In the genomic region with DNA sequence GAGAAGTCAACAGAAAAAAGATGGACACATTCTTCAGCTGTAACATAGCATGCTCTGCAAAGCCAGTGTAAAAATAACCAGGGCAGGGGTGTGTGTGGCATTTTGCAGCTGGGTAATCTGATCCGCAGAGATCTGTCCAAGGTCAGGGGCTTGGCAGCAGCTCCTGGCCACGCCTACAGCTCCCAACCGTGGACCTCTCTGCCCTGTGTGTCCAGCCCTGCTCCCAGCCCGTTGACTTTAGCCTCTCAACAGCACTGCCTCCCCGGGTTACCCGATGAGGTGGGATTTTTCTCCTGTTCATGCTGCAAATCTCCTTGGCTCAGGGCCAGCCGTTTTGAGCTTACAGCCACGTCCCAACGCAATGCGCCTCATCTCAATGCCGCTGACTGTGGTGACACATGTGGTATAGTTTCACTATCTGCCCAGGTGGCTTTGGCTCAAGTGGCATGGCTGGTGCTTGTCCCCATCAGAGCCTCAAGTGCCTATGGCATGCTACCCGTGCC, we compare ENCODE assay signal across 9 cellular contexts.
DNase-seq lines count a peak whose midpoint lies in the region; FAIRE-seq and TF ChIP-seq lines count a peak whose summit lies in the region.
"Had no signal": no experiment of that assay in that cellular context is flagged by ENCODE, and none has a peak within 500 bp of the region (broad histone marks: within the 10 kb centered on the region; RNA-seq: fewer than 3 reads in every experiment).

No MANE protein-coding gene starts in this region.

- CTCF ChIA-PET in H1 (lab: Charles Lee; ENCODE audit: partially characterized antibody): interaction anchor here (0.5 to 3.8 kb wide), 14 partner anchors 9 to 499 kb away, joined by 3 to 16 read pairs (median 4); no protein-coding TSS in a partner anchor

- H4K8ac ChIP-seq in H1 (ENCODE audit: extremely low read depth, insufficient read depth, low read length): peak overlapping the region; percentile 48

- no peak overlapping the region; the same call in 1 of the 2 replicates for H2BK12ac ChIP-seq in H1 (ENCODE audit: low read depth, low read length)

- no peak overlapping the region for H3K18ac ChIP-seq in H1 (ENCODE audit: extremely low read depth, low read length)

- H3K4me2 ChIP-seq in H1 (ENCODE audit: insufficient read depth in 1 of 2, low read depth in 2 of 2, low read length in 2 of 2) (no peak overlapping the region), osteoblast (ENCODE audit: insufficient read depth, low read length) (no peak overlapping the region)

- no peak overlapping the region for H3K56ac ChIP-seq in H1 (replicated peaks; ENCODE audit: insufficient read length, low read depth, low read length)

- no peak overlapping the region for H2BK15ac ChIP-seq in H1 (ENCODE audit: low read length)

- TF ChIP-seq RAD21 in H1 (IDR thresholded peaks at IDR 0.05 in 1 of 2, conservative IDR thresholded peaks at IDR 0.05 in 1 of 2; ENCODE audit: low read depth in 2 of 2, low read length in 2 of 2): no peak

- intact Hi-C loops in activated CD4-positive, alpha-beta T cell treated with anti-CD3 and anti-CD28 coated beads, Interleukin-2, amount 10 ng/mL, durations not matched to agents 24 days and 14 days (cut with micrococcal nuclease): loop anchor here (5.0 kb wide), 2 partner anchors 37 to 68 kb away; no protein-coding TSS in a partner anchor

- peaks cover 36% of the 10 kb centered on the region for H3K27me3 Mint-ChIP-seq in activated CD4-positive, alpha-beta T cell treated with anti-CD3 and anti-CD28 coated beads, Interleukin-2, amount 10 ng/mL, durations not matched to agents 24 days and 14 days

- H3K4me3 ChIP-seq in H1 (ENCODE audit: extremely low read depth in 1 of 4, insufficient read depth in 2 of 4, low read depth in 3 of 4, low read length in 4 of 4): no peak overlapping the region
- H3K4me3 ChIP-seq in osteoblast (ENCODE audit: insufficient read depth, low read length): no peak overlapping the region
- H3K4me3 ChIP-seq: tibial artery had no signal

- no peak overlapping the region for H2BK120ac ChIP-seq in H1 (replicated peaks; ENCODE audit: low read depth, low read length)

- H2AFZ ChIP-seq in H1 (ENCODE audit: low read length) (no peak overlapping the region), osteoblast (ENCODE audit: low read length) (no peak overlapping the region)

- H3K36me3 ChIP-seq in H1 (ENCODE audit: control insufficient read depth in 2 of 4, insufficient read depth in 4 of 4, low read length in 3 of 4) (no peaks in the 10 kb centered on the region), osteoblast (ENCODE audit: insufficient read depth, low read length) (no peaks in the 10 kb centered on the region)
- H3K36me3 ChIP-seq: tibial artery had no signal

- no peak overlapping the region for H4K5ac ChIP-seq in H1 (ENCODE audit: insufficient read length, low read depth, low read length)

- H3K4ac ChIP-seq in H1 (replicated peaks; ENCODE audit: insufficient read length, low read depth, low read length): no peak overlapping the region

- DNase-seq in DMS79 treated with DMSO at 0.1 percent for 48 hours (lab: John Stamatoyannopoulos, UW): peak; percentile 70
- DNase-seq in NCI-H2196 (lab: John Stamatoyannopoulos, UW; ENCODE audit: unreplicated experiment): peak; percentile 61
- no peak for DNase-seq in H1 (ENCODE audit: low read depth in 1 of 2, low spot score in 2 of 2)
- peak; percentile 80 for DNase-seq in osteoblast (ENCODE audit: insufficient read length, low spot score, missing footprints)
- no peak for DNase-seq in activated CD8-positive, alpha-beta memory T cell treated with anti-CD3 and anti-CD28 coated beads, Interleukin-2, amount 50 U/mL, for 48 hours
- no peak for DNase-seq in effector CD8-positive, alpha-beta T cell (lab: John Stamatoyannopoulos, UW)
- DNase-seq in activated CD4-positive, alpha-beta T cell treated with anti-CD3 and anti-CD28 coated beads, Interleukin-2, amount 10 ng/mL, durations not matched to agents 24 days and 14 days: no peak
- DNase-seq in NCI-H226: no peak
- DNase-seq: tibial artery had no signal

- no peak overlapping the region for H3K4me3 Mint-ChIP-seq in activated CD4-positive, alpha-beta T cell treated with anti-CD3 and anti-CD28 coated beads, Interleukin-2, amount 10 ng/mL, durations not matched to agents 24 days and 14 days

- H3K23ac ChIP-seq in H1 (ENCODE audit: insufficient read length): no peak overlapping the region

- H3K79me1 ChIP-seq in H1 (ENCODE audit: low read depth, low read length): no peaks in the 10 kb centered on the region

- H3K14ac ChIP-seq in H1 (ENCODE audit: insufficient read length): no peak overlapping the region

- TF ChIP-seq EP300 in H1 (IDR thresholded peaks at IDR 0.05; ENCODE audit: borderline replicate concordance in 1 of 2, low read depth in 2 of 2, low read length in 2 of 2): no peak

- H3K23me2 ChIP-seq in H1 (ENCODE audit: low read depth, low read length): no peaks in the 10 kb centered on the region

- POLR2A ChIA-PET in H1 (lab: Charles Lee; ENCODE audit: partially characterized antibody): no interaction called here

- H3K4me1 ChIP-seq in H1 (replicated peaks in 1 of 4; ENCODE audit: control insufficient read depth in 3 of 4, insufficient read depth in 4 of 4, low read length in 3 of 4): 0 out of 7 replicates have a peak, but pooled peaks cover 0 to 3% (median 0%) of the 10 kb centered on the region in 4 experiments
- no peaks in the 10 kb centered on the region for H3K4me1 ChIP-seq in osteoblast (ENCODE audit: insufficient read depth, low read length)

- H3K27ac ChIP-seq in H1 (ENCODE audit: low read depth, low read length): no peak overlapping the region
- no peak overlapping the region for H3K27ac ChIP-seq in osteoblast (ENCODE audit: low read depth, low read length)
- H3K27ac ChIP-seq: tibial artery had no signal

- WGBS in H1 (ENCODE audit: extremely low coverage in 1 of 2, insufficient coverage in 1 of 2, insufficient read length in 1 of 2, insufficient replicate concordance in 2 of 2, low coverage in 1 of 2, low lambda C conversion rate in 2 of 2, missing lambda C conversion rate in 1 of 2), 2 experiments: 71% methylated on average over 12 of the region's 12 CpGs; no CpG with 5 or more reads in 1 of the 2 experiments

- H3K4me1 Mint-ChIP-seq in activated CD4-positive, alpha-beta T cell treated with anti-CD3 and anti-CD28 coated beads, Interleukin-2, amount 10 ng/mL, durations not matched to agents 24 days and 14 days: peaks cover 3% of the 10 kb centered on the region

- H3K36me3 Mint-ChIP-seq in activated CD4-positive, alpha-beta T cell treated with anti-CD3 and anti-CD28 coated beads, Interleukin-2, amount 10 ng/mL, durations not matched to agents 24 days and 14 days (ENCODE audit: low read depth): no peaks in the 10 kb centered on the region

- no peaks in the 10 kb centered on the region for H3K9me3 ChIP-seq in H1 (ENCODE audit: insufficient read depth in 2 of 2, low read depth in 1 of 2, low read length in 1 of 2)
- no peaks in the 10 kb centered on the region for H3K9me3 ChIP-seq in osteoblast (ENCODE audit: low read depth, low read length)
- H3K9me3 ChIP-seq: tibial artery had no signal

- no peak overlapping the region for H2AK5ac ChIP-seq in H1 (ENCODE audit: low read depth, low read length)

- no peaks in the 10 kb centered on the region for H4K20me1 ChIP-seq in H1 (replicated peaks in 1 of 2; ENCODE audit: control insufficient read depth in 1 of 2, insufficient read depth in 2 of 2, low read length in 2 of 2)
- no peaks in the 10 kb centered on the region for H4K20me1 ChIP-seq in osteoblast (ENCODE audit: insufficient read depth, low read length)

- no peak for FAIRE-seq in H1 (lab: Jason Lieb, UNC)

- H3K79me2 ChIP-seq in H1 (ENCODE audit: control insufficient read depth in 1 of 2, insufficient read depth in 2 of 2, low read length in 2 of 2): no peaks in the 10 kb centered on the region
- no peaks in the 10 kb centered on the region for H3K79me2 ChIP-seq in osteoblast (ENCODE audit: insufficient read depth, low read length)

- H3K9ac ChIP-seq in H1 (replicated peaks in 1 of 4; ENCODE audit: extremely low read depth in 1 of 4, low read depth in 3 of 4, low read length in 3 of 4): no peak overlapping the region

- TF ChIP-seq POLR2A in H1 (IDR thresholded peaks at IDR 0.05; ENCODE audit: control extremely low read depth in 1 of 2, low read depth in 2 of 2, low read length in 2 of 2): no peak

- no peaks in the 10 kb centered on the region for H3K9me3 Mint-ChIP-seq in activated CD4-positive, alpha-beta T cell treated with anti-CD3 and anti-CD28 coated beads, Interleukin-2, amount 10 ng/mL, durations not matched to agents 24 days and 14 days

- H3K27me3 ChIP-seq in H1 (replicated peaks in 1 of 4; ENCODE audit: control insufficient read depth in 3 of 4, extremely low read depth in 1 of 4, insufficient read depth in 3 of 4, low read length in 3 of 4): peaks cover 0 to 17% (median 4%) of the 10 kb centered on the region in 4 experiments; a peak in 3 of 7 replicates
- peaks cover 51% of the 10 kb centered on the region for H3K27me3 ChIP-seq in osteoblast (ENCODE audit: insufficient read depth, low read length)

- H2BK20ac ChIP-seq in H1 (ENCODE audit: low read length): no peak overlapping the region

- H4K91ac ChIP-seq in H1 (replicated peaks; ENCODE audit: insufficient read length, low read length): no peak overlapping the region

- TF ChIP-seq CTCF in H1 (IDR thresholded peaks at IDR 0.05; ENCODE audit: control extremely low read depth in 1 of 3, insufficient read depth in 1 of 3, low read depth in 1 of 3, low read length in 3 of 3) (no peak), osteoblast (IDR thresholded peaks at IDR 0.05; ENCODE audit: extremely low read depth, low read depth, low read length) (no peak)

- H3K27ac Mint-ChIP-seq in activated CD4-positive, alpha-beta T cell treated with anti-CD3 and anti-CD28 coated beads, Interleukin-2, amount 10 ng/mL, durations not matched to agents 24 days and 14 days: no peak overlapping the region

- H2BK5ac ChIP-seq in H1 (ENCODE audit: low read depth, low read length): no peak overlapping the region

TF ChIP-seq in H1, 55 proteins besides CTCF, POLR2A, EP300 and RAD21 (continues in another document):
- TF ChIP-seq HDAC2 (IDR thresholded peaks at IDR 0.05; ENCODE audit: borderline replicate concordance in 1 of 2, low read depth in 2 of 2, low read length in 2 of 2) (no peak), E2F6 (IDR thresholded peaks at IDR 0.05) (no peak), GABPA (IDR thresholded peaks at IDR 0.05; ENCODE audit: borderline replicate concordance, insufficient read depth, low read length) (no peak), SP4 (IDR thresholded peaks at IDR 0.05; ENCODE audit: low read length) (no peak), BACH1 (IDR thresholded peaks at IDR 0.05; ENCODE audit: low read length) (no peak), CBX8 (IDR thresholded peaks at IDR 0.05; ENCODE audit: borderline replicate concordance, low read depth, low read length) (no peak), TAF7 (optimal IDR thresholded peaks at IDR 0.05; ENCODE audit: borderline replicate concordance, low read depth, low read length) (no peak)

Comparison
In these comparisons a context has a peak if more than half of its experiments do, and no peak if none do; other contexts are left out.
1. DNase-seq: peak in DMS79 treated with DMSO at 0.1 percent for 48 hours (single experiment), NCI-H2196 (single experiment) and osteoblast (single experiment); none in H1 (0 of 2), activated CD8-positive, alpha-beta memory T cell treated with anti-CD3 and anti-CD28 coated beads, Interleukin-2, amount 50 U/mL, for 48 hours (single experiment), effector CD8-positive, alpha-beta T cell (single experiment), activated CD4-positive, alpha-beta T cell treated with anti-CD3 and anti-CD28 coated beads, Interleukin-2, amount 10 ng/mL, durations not matched to agents 24 days and 14 days (single experiment) and NCI-H226 (single experiment).